In genomic region chr12:43282106-43282505, GRCh38 we compare ENCODE assay signal across 11 cellular contexts.
DNase-seq lines count a peak whose midpoint lies in the region; TF ChIP-seq lines count a peak whose summit lies in the region.
"Had no signal": no experiment of that assay in that cellular context is flagged by ENCODE, and none has a peak within 500 bp of the region (broad histone marks: within the 10 kb centered on the region; RNA-seq: fewer than 3 reads in every experiment).

No MANE protein-coding gene starts in this region.

- no peaks in the 10 kb centered on the region for H3K36me3 ChIP-seq in SK-N-MC (ENCODE audit: insufficient read depth, low read length)
- H3K36me3 ChIP-seq in hepatocyte (replicated peaks; ENCODE audit: insufficient read depth, low read depth) = no peaks in the 10 kb centered on the region
- no peaks in the 10 kb centered on the region for H3K36me3 ChIP-seq in effector memory CD4-positive, alpha-beta T cell (ENCODE audit: control insufficient read depth, insufficient read depth, low read length)

- H3K4me2 ChIP-seq in hepatocyte = no peak overlapping the region

- no peak overlapping the region for H3K4me3 Mint-ChIP-seq in HFFc6
- H3K4me3 Mint-ChIP-seq: stimulated activated naive CD8-positive, alpha-beta T cell treated with anti-CD3 and anti-CD28 coated beads, Interleukin-15, amount 100 ng/mL, for 72 hours had no signal

- DNase-seq in AG10803 (ENCODE audit: low read depth) (peak; percentile 21), HFFc6 (peak; percentile 7), SK-N-MC (ENCODE audit: low read depth, low spot score) (peak; percentile 26), hepatocyte (ENCODE audit: low spot score) (peak; percentile 24), HEK293T (ENCODE audit: extremely low spot score) (no peak), C1 segment of cervical spinal cord (lab: John Stamatoyannopoulos, UW) (no peak), iPS-NIHi11 (ENCODE audit: low spot score) (no peak)
- DNase-seq in effector memory CD4-positive, alpha-beta T cell = no peak
- DNase-seq: GDM1; stimulated activated naive CD8-positive, alpha-beta T cell treated with anti-CD3 and anti-CD28 coated beads, Interleukin-15, amount 100 ng/mL, for 72 hours had no signal

- H3K27ac ChIP-seq in SK-N-MC (no peak overlapping the region), hepatocyte (no peak overlapping the region)
- no peak overlapping the region for H3K27ac ChIP-seq in effector memory CD4-positive, alpha-beta T cell (ENCODE audit: insufficient read depth, low read length, poor library complexity, severe bottlenecking)
- H3K27ac ChIP-seq: parathyroid adenoma had no signal

- POLR2A ChIA-PET in HEK293T (lab: Yijun Ruan, JAX) = no interaction called here

- no peaks in the 10 kb centered on the region for H3K9me2 ChIP-seq in hepatocyte (replicated peaks; ENCODE audit: insufficient read depth)

- CTCF ChIA-PET in HEK293T (lab: Yijun Ruan, JAX) = interaction anchor here (0.8 to 1.2 kb wide), 3 partner anchors 439 to 799 kb away, joined by 3 to 5 read pairs (median 4); no protein-coding TSS in a partner anchor

- H3K9me3 ChIP-seq in SK-N-MC (ENCODE audit: low read depth, low read length) (no peaks in the 10 kb centered on the region), hepatocyte (ENCODE audit: low read depth) (no peaks in the 10 kb centered on the region)
- no peaks in the 10 kb centered on the region for H3K9me3 ChIP-seq in effector memory CD4-positive, alpha-beta T cell (ENCODE audit: control insufficient read depth, low read length)

- no peak overlapping the region for H3K27ac Mint-ChIP-seq in HFFc6
- H3K27ac Mint-ChIP-seq: stimulated activated naive CD8-positive, alpha-beta T cell treated with anti-CD3 and anti-CD28 coated beads, Interleukin-15, amount 100 ng/mL, for 72 hours had no signal

- H3K4me1 Mint-ChIP-seq in HFFc6 (ENCODE audit: low read depth) = peaks cover 45% of the 10 kb centered on the region
- H3K4me1 Mint-ChIP-seq: stimulated activated naive CD8-positive, alpha-beta T cell treated with anti-CD3 and anti-CD28 coated beads, Interleukin-15, amount 100 ng/mL, for 72 hours had no signal

- H3K9ac ChIP-seq in SK-N-MC (ENCODE audit: insufficient read length) = no peak overlapping the region
- H3K9ac ChIP-seq: parathyroid adenoma had no signal

- no peaks in the 10 kb centered on the region for H3K27me3 Mint-ChIP-seq in HFFc6 (ENCODE audit: insufficient read depth)
- H3K27me3 Mint-ChIP-seq: stimulated activated naive CD8-positive, alpha-beta T cell treated with anti-CD3 and anti-CD28 coated beads, Interleukin-15, amount 100 ng/mL, for 72 hours had no signal

- TF ChIP-seq CTCF in AG10803 (conservative IDR thresholded peaks at IDR 0.05; ENCODE audit: low read length) (peak; percentile 45), HFFc6 (IDR thresholded peaks at IDR 0.05) (peak; percentile 66), hepatocyte (IDR thresholded peaks at IDR 0.05; ENCODE audit: poor library complexity) (peak; percentile 64)

- no peak overlapping the region for H2AFZ ChIP-seq in hepatocyte
- H2AFZ ChIP-seq: parathyroid adenoma had no signal

- H3K4me3 ChIP-seq in AG10803 (ENCODE audit: low read length) (no peak overlapping the region), SK-N-MC (no peak overlapping the region), hepatocyte (no peak overlapping the region)
- H3K4me3 ChIP-seq in effector memory CD4-positive, alpha-beta T cell (ENCODE audit: insufficient read depth, low read depth, low read length, poor library complexity, severe bottlenecking) = no peak overlapping the region

- H3K36me3 Mint-ChIP-seq in HFFc6 (ENCODE audit: low read depth) = no peaks in the 10 kb centered on the region

- no peaks in the 10 kb centered on the region for H3K9me3 Mint-ChIP-seq in HFFc6
- H3K9me3 Mint-ChIP-seq: stimulated activated naive CD8-positive, alpha-beta T cell treated with anti-CD3 and anti-CD28 coated beads, Interleukin-15, amount 100 ng/mL, for 72 hours had no signal

- H4K20me1 ChIP-seq in hepatocyte (ENCODE audit: insufficient read depth, poor library complexity, severe bottlenecking) = no peaks in the 10 kb centered on the region

- no peaks in the 10 kb centered on the region for H3K79me2 ChIP-seq in hepatocyte
- H3K79me2 ChIP-seq: parathyroid adenoma had no signal

- H3K4me1 ChIP-seq in hepatocyte (ENCODE audit: insufficient read depth) = peaks cover 11% of the 10 kb centered on the region
- H3K4me1 ChIP-seq in effector memory CD4-positive, alpha-beta T cell (ENCODE audit: control insufficient read depth, insufficient read depth, low read length, poor library complexity, severe bottlenecking) = no peaks in the 10 kb centered on the region
- H3K4me1 ChIP-seq: parathyroid adenoma had no signal

- no peaks in the 10 kb centered on the region for H3K27me3 ChIP-seq in hepatocyte
- H3K27me3 ChIP-seq in effector memory CD4-positive, alpha-beta T cell (replicated peaks; ENCODE audit: control insufficient read depth, insufficient read depth, low read length, poor library complexity, severe bottlenecking) = no peaks in the 10 kb centered on the region

TF ChIP-seq in HEK293T, 16 proteins besides CTCF, POLR2A, EP300 and RAD21:
- TF ChIP-seq ELF4 (IDR thresholded peaks at IDR 0.05) = no peak
- TF ChIP-seq HDGF (IDR thresholded peaks at IDR 0.05; ENCODE audit: borderline replicate concordance) = no peak
- no peak for TF ChIP-seq ARNT (IDR thresholded peaks at IDR 0.05)
- no peak for TF ChIP-seq CTBP1 (IDR thresholded peaks at IDR 0.05; ENCODE audit: borderline replicate concordance)
- TF ChIP-seq TARDBP (IDR thresholded peaks at IDR 0.05) = no peak
- TF ChIP-seq FOXK2 (IDR thresholded peaks at IDR 0.05) = no peak
- no peak for TF ChIP-seq FOXA1 (IDR thresholded peaks at IDR 0.05)
- TF ChIP-seq ZNF384 (IDR thresholded peaks at IDR 0.05) = no peak
- TF ChIP-seq NFRKB (IDR thresholded peaks at IDR 0.05) = no peak
- no peak for TF ChIP-seq L3MBTL2 (conservative IDR thresholded peaks at IDR 0.05)
- TF ChIP-seq BHLHE40 (IDR thresholded peaks at IDR 0.05; ENCODE audit: borderline replicate concordance) = no peak
- TF ChIP-seq, protein P1, sequence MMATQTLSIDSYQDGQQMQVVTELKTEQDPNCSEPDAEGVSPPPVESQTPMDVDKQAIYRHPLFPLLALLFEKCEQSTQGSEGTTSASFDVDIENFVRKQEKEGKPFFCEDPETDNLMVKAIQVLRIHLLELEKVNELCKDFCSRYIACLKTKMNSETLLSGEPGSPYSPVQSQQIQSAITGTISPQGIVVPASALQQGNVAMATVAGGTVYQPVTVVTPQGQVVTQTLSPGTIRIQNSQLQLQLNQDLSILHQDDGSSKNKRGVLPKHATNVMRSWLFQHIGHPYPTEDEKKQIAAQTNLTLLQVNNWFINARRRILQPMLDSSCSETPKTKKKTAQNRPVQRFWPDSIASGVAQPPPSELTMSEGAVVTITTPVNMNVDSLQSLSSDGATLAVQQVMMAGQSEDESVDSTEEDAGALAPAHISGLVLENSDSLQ (IDR thresholded peaks at IDR 0.05) = no peak

Comparison
In these comparisons a context has a peak if more than half of its experiments do, and no peak if none do; other contexts are left out.
1. DNase-seq: peak in AG10803 (single experiment), HFFc6 (single experiment), SK-N-MC (single experiment) and hepatocyte (single experiment); none in effector memory CD4-positive, alpha-beta T cell (0 of 3), HEK293T (single experiment), C1 segment of cervical spinal cord (0 of 14) and iPS-NIHi11 (single experiment).
2. Peak in every context shown above with its lines, with median percentiles within 50 percentile points of each other: CTCF ChIP-seq.